ENCODE assay signal across 9 cellular contexts in genomic region chr11:10490398-10491232, GRCh38. TPM values are rescaled to one million over a fixed set of nuclear protein-coding genes. Genes with fewer than 3 reads are reported as not detected.
DNase-seq lines count a peak whose midpoint lies in the region; ATAC-seq, FAIRE-seq and TF ChIP-seq lines count a peak whose summit lies in the region.
"Had no signal": no experiment of that assay in that cellular context is flagged by ENCODE, and none has a peak within 500 bp of the region (broad histone marks: within the 10 kb centered on the region; RNA-seq: fewer than 3 reads in every experiment).

No MANE protein-coding gene starts in this region.

- no peaks in the 10 kb centered on the region for H3K9me3 Mint-ChIP-seq in activated naive CD4-positive, alpha-beta T cell treated with anti-CD3 and anti-CD28 coated beads for 36 hours

- H3K36me3 Mint-ChIP-seq in activated naive CD4-positive, alpha-beta T cell treated with anti-CD3 and anti-CD28 coated beads for 36 hours (ENCODE audit: low read depth): peaks cover 12% of the 10 kb centered on the region

- no peak for ATAC-seq in GM19455 (IDR thresholded peaks at IDR 0.05; ENCODE audit: unreplicated experiment)

- H3K27ac Mint-ChIP-seq in activated naive CD4-positive, alpha-beta T cell treated with anti-CD3 and anti-CD28 coated beads for 36 hours: peak overlapping the region; percentile 38

- no peaks in the 10 kb centered on the region for H3K9me3 ChIP-seq in small intestine (ENCODE audit: control insufficient read depth, low read depth)

- CTCF ChIA-PET in activated naive CD4-positive, alpha-beta T cell treated with anti-CD3 and anti-CD28 coated beads for 36 hours (lab: Charles Lee): interaction anchor here (1.1 kb wide), 1 partner anchor 74 kb away, joined by 3 read pairs; no protein-coding TSS in a partner anchor

- intact Hi-C loops in activated naive CD4-positive, alpha-beta T cell treated with anti-CD3 and anti-CD28 coated beads for 36 hours (cut with micrococcal nuclease): no loop called here

- FAIRE-seq in small intestine (lab: Jason Lieb, UNC): no peak
- FAIRE-seq: G401.6 had no signal

- H3K27me3 ChIP-seq in brain microvascular endothelial cell (replicated peaks) (no peaks in the 10 kb centered on the region), small intestine (ENCODE audit: control insufficient read depth in 2 of 2, insufficient read depth in 2 of 2, low read length in 2 of 2) (no peaks in the 10 kb centered on the region)

- H3K27me3 Mint-ChIP-seq in activated naive CD4-positive, alpha-beta T cell treated with anti-CD3 and anti-CD28 coated beads for 36 hours (ENCODE audit: low read depth): no peaks in the 10 kb centered on the region

- H3K36me3 ChIP-seq in brain microvascular endothelial cell (replicated peaks): no peaks in the 10 kb centered on the region
- H3K36me3 ChIP-seq in small intestine (ENCODE audit: control insufficient read depth in 2 of 2, insufficient read depth in 2 of 2, low read length in 2 of 2): peaks cover 0 to 3% of the 10 kb centered on the region in 2 donors

- 67 to 84% (median 79%) methylated on average over 13 of the region's 13 CpGs for WGBS in small intestine, 3 donors

- no peak overlapping the region for H3K4me3 ChIP-seq in brain microvascular endothelial cell (ENCODE audit: low read depth, low read length)
- no peak overlapping the region for H3K4me3 ChIP-seq in small intestine (ENCODE audit: low read depth in 1 of 2, low read length in 2 of 2)

- H3K4me3 Mint-ChIP-seq in activated naive CD4-positive, alpha-beta T cell treated with anti-CD3 and anti-CD28 coated beads for 36 hours: no peak overlapping the region

- H3K4me1 Mint-ChIP-seq in activated naive CD4-positive, alpha-beta T cell treated with anti-CD3 and anti-CD28 coated beads for 36 hours (ENCODE audit: low read depth): peaks cover 18% of the 10 kb centered on the region

- TF ChIP-seq CTCF in brain microvascular endothelial cell (IDR thresholded peaks at IDR 0.05; ENCODE audit: low read depth, low read length, missing control alignments): no peak

- DNase-seq in activated naive CD4-positive, alpha-beta T cell treated with anti-CD3 and anti-CD28 coated beads for 36 hours: no peak
- no peak for DNase-seq in activated naive CD4-positive, alpha-beta T cell (lab: John Stamatoyannopoulos, UW)
- DNase-seq in brain microvascular endothelial cell (peak; percentile 91), inferior parietal cortex (ENCODE audit: extremely low spot score) (peak; percentile 89), small intestine (peak; percentile 48), Kasumi-1 (lab: John Stamatoyannopoulos, UW) (no peak), DMS79 (lab: John Stamatoyannopoulos, UW) (no peak)

- H3K4me1 ChIP-seq in small intestine (ENCODE audit: control insufficient read depth in 2 of 2, insufficient read depth in 1 of 2, low read depth in 1 of 2, low read length in 1 of 2): peaks cover 0 to 4% of the 10 kb centered on the region in 2 donors

- H3K27ac ChIP-seq in brain microvascular endothelial cell (peak overlapping the region; percentile 85), small intestine (ENCODE audit: low read depth in 1 of 2, low read length in 1 of 2) (peak overlapping the region; percentile 53 to 85)

- in situ Hi-C loops in brain microvascular endothelial cell (cut with HindIII; ENCODE audit: low pct_ligation_motif_present, low sequenced_read_pairs): no loop called here

RNA-seq across cellular contexts. Expression of gene AMPD3, which starts 35.6 kb away (rescaled TPM):
- total RNA-seq in activated naive CD4-positive, alpha-beta T cell treated with anti-CD3 and anti-CD28 coated beads for 36 hours: 10 to 100 TPM; 11.5 to 13.0 TPM
- 1 to 10 TPM; 2.7 to 5.1 (median 4.0) TPM for polyA plus RNA-seq in small intestine

RNA-seq across cellular contexts. Expression of gene RNF141, which starts 50.4 kb away (rescaled TPM):
- 10 to 100 TPM; 20.9 to 21.8 TPM for total RNA-seq in activated naive CD4-positive, alpha-beta T cell treated with anti-CD3 and anti-CD28 coated beads for 36 hours
- polyA plus RNA-seq in small intestine: 10 to 100 TPM; 13.2 to 20.8 (median 19.2) TPM

Comparison
In these comparisons a context has a peak if more than half of its experiments do, and no peak if none do; other contexts are left out.
1. DNase-seq: peak in brain microvascular endothelial cell (single experiment), inferior parietal cortex (single experiment) and small intestine (single experiment); none in activated naive CD4-positive, alpha-beta T cell treated with anti-CD3 and anti-CD28 coated beads for 36 hours (single experiment), activated naive CD4-positive, alpha-beta T cell (0 of 4), Kasumi-1 (0 of 2) and DMS79 (single experiment).